22 cellular contexts compared by ENCODE assay signal in genomic region chr15:70611286-70611685, GRCh38.
"Had no signal": no experiment of that assay in that cellular context is flagged by ENCODE, and none has a peak within 500 bp of the region (broad histone marks: within the 10 kb centered on the region; RNA-seq: fewer than 3 reads in every experiment).

No MANE protein-coding gene starts in this region.

- H3K9me3 ChIP-seq: gastroesophageal sphincter, heart left ventricle, left ventricle myocardium inferior, lower lobe of right lung had no signal

- H2AFZ ChIP-seq: hepatocyte had no signal

- H3K27me3 ChIP-seq: gastroesophageal sphincter, heart left ventricle, hepatocyte had no signal

- H3K4me1 ChIP-seq: foreskin keratinocyte had no signal

- H3K36me3 ChIP-seq: gastroesophageal sphincter, heart left ventricle, left ventricle myocardium inferior, lower lobe of right lung had no signal

- H3K27me3 Mint-ChIP-seq: dendritic cell treated with granulocyte-macrophage colony-stimulating factor and Interleukin-4, amounts not matched to agents 40 ng/mL and 50 ng/mL, for 4 days had no signal

- H3K79me2 ChIP-seq: hepatocyte had no signal

- H3K4me3 Mint-ChIP-seq: dendritic cell treated with granulocyte-macrophage colony-stimulating factor and Interleukin-4, amounts not matched to agents 40 ng/mL and 50 ng/mL, for 4 days; effector memory CD8-positive, alpha-beta T cell; endodermal cell; immature natural killer cell; naive thymus-derived CD4-positive, alpha-beta T cell had no signal

- H3K9me3 Mint-ChIP-seq: dendritic cell treated with granulocyte-macrophage colony-stimulating factor and Interleukin-4, amounts not matched to agents 40 ng/mL and 50 ng/mL, for 4 days; effector memory CD8-positive, alpha-beta T cell; endodermal cell; immature natural killer cell had no signal

- H3K27ac Mint-ChIP-seq: dendritic cell treated with granulocyte-macrophage colony-stimulating factor and Interleukin-4, amounts not matched to agents 40 ng/mL and 50 ng/mL, for 4 days; effector memory CD8-positive, alpha-beta T cell; endodermal cell; immature natural killer cell; naive thymus-derived CD4-positive, alpha-beta T cell had no signal

- H3K36me3 Mint-ChIP-seq: naive thymus-derived CD4-positive, alpha-beta T cell had no signal

- H3K27ac ChIP-seq: epithelial cell of prostate, foreskin keratinocyte, gastroesophageal sphincter, heart left ventricle, hepatocyte, left ventricle myocardium inferior, lower lobe of right lung had no signal

- H3K4me3 ChIP-seq: gastroesophageal sphincter, heart left ventricle, hepatocyte, left ventricle myocardium inferior, lower lobe of right lung had no signal

- DNase-seq: cortex of kidney; effector CD8-positive, alpha-beta T cell; effector memory CD8-positive, alpha-beta T cell; endodermal cell; erythroblast; foreskin keratinocyte; heart left ventricle; hypothalamus; immature natural killer cell; islet precursor cell; kidney; kidney glomerular epithelial cell; left colon; left ventricle myocardium inferior; lower lobe of right lung; mesendoderm; midbrain; naive thymus-derived CD4-positive, alpha-beta T cell had no signal

- H3K4me2 ChIP-seq: hepatocyte had no signal

- H3K4me1 Mint-ChIP-seq: immature natural killer cell; naive thymus-derived CD4-positive, alpha-beta T cell had no signal
